28 cellular contexts compared by ENCODE assay signal in the genomic region with DNA sequence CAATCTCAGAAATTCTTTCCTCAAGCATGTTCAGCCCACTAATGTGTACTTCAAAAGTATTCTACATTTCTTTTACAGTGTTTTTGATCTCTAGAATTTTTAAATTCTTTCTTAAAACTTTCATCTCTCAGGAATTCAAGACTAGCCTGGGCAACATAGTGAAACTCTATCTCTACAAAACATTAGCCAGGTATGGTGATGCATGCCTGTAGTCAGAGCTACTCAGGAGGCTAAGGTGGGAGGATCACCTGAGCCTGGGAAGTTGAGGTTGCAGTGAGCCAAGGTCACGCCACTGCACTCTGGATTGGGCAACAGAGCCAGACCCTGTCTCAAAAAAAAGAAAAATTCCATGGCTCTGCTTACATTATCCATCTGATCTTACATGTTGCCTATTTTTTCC.
"Had no signal": no experiment of that assay in that cellular context is flagged by ENCODE, and none has a peak within 500 bp of the region (broad histone marks: within the 10 kb centered on the region; RNA-seq: fewer than 3 reads in every experiment).

No MANE protein-coding gene starts in this region.

- H3K27ac Mint-ChIP-seq: dendritic cell treated with granulocyte-macrophage colony-stimulating factor and Interleukin-4, amounts not matched to agents 40 ng/mL and 50 ng/mL, for 4 days; effector memory CD8-positive, alpha-beta T cell; endodermal cell; immature natural killer cell; memory B cell had no signal

- H3K36me3 Mint-ChIP-seq: immature natural killer cell, memory B cell had no signal

- H3K27ac ChIP-seq: colonic mucosa, esophagus squamous epithelium, gastroesophageal sphincter, heart left ventricle, hepatocyte, left lung, lower lobe of right lung had no signal

- ATAC-seq: effector memory CD8-positive, alpha-beta T cell; esophagus mucosa; gastroesophageal sphincter; heart left ventricle; left cardiac atrium; left lung; left ventricle myocardium superior; lower lobe of right lung; naive thymus-derived CD4-positive, alpha-beta T cell had no signal

- H3K4me1 ChIP-seq: colonic mucosa had no signal

- DNase-seq: colonic mucosa; cortex of kidney; effector CD8-positive, alpha-beta T cell; effector memory CD8-positive, alpha-beta T cell; endodermal cell; erythroblast; esophagus squamous epithelium; foreskin fibroblast; heart left ventricle; hypothalamus; immature natural killer cell; islet precursor cell; kidney; kidney glomerular epithelial cell; left cardiac atrium; left lung; left ventricle myocardium superior; lower lobe of right lung; mesendoderm; midbrain; naive thymus-derived CD4-positive, alpha-beta T cell had no signal

- FAIRE-seq: endometrium, frontal cortex, kidney had no signal

- H3K36me3 ChIP-seq: colonic mucosa, esophagus squamous epithelium, gastroesophageal sphincter, heart left ventricle, left lung, lower lobe of right lung had no signal

- H3K4me3 ChIP-seq: colonic mucosa, esophagus squamous epithelium, gastroesophageal sphincter, heart left ventricle, hepatocyte, left lung, lower lobe of right lung had no signal

- H3K4me1 Mint-ChIP-seq: endodermal cell, immature natural killer cell, memory B cell had no signal

- H3K9me3 ChIP-seq: colonic mucosa, esophagus squamous epithelium, gastroesophageal sphincter, left lung, lower lobe of right lung had no signal

- H3K27me3 ChIP-seq: colonic mucosa, hepatocyte had no signal

- H3K4me3 Mint-ChIP-seq: dendritic cell treated with granulocyte-macrophage colony-stimulating factor and Interleukin-4, amounts not matched to agents 40 ng/mL and 50 ng/mL, for 4 days; effector memory CD8-positive, alpha-beta T cell; endodermal cell; immature natural killer cell; memory B cell; naive thymus-derived CD4-positive, alpha-beta T cell had no signal
